ENCODE assay signal across 8 cellular contexts in the genomic region with DNA sequence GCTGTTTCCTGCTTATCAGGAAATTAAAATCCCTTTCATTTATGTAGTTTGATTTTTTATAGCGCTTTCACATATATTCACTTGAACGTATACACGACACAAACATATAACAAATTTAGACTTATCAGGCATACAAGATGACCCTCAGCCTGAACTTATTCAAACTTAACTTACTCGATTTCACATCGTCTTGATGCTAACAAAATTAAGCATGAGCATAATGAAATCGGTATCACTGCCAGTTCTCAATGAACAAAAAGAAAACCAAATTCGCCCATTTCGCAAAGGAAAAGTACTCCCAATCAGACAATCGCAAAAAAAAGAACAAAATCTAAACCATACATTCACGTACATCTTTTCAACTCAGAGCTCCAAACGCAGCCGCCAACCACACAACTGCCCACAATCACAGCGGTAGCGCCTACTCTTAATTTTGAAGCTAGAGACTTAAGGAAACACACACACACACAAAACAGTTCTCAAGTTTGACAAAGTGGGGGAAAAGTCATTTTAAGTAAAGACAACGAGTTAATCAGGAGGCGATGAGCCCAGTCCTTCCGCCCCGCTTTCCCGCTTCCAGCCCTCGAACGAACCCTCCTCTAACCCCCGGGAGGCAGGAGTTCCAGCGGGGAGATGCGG. TPM values are rescaled to one million over a fixed set of nuclear protein-coding genes. Genes with fewer than 3 reads are reported as not detected.
DNase-seq lines count a peak whose midpoint lies in the region; ATAC-seq and TF ChIP-seq lines count a peak whose summit lies in the region.

No MANE protein-coding gene starts in this region.

- peaks cover 0 to 7% of the 10 kb centered on the region in 2 experiments; a peak in 3 of 5 replicates for H3K9me3 Mint-ChIP-seq in H9

- H3T11ph ChIP-seq in H9 (ENCODE audit: low read length): no peak overlapping the region

- H3K23ac ChIP-seq in H9 (ENCODE audit: insufficient read length, low read depth, low read length): no peak overlapping the region

- H3K36me3 Mint-ChIP-seq in H9 (ENCODE audit: insufficient read depth in 1 of 3, low read depth in 3 of 3): peaks cover 0 to 10% (median 3%) of the 10 kb centered on the region in 3 experiments; a peak in 2 of 7 replicates

- no peak overlapping the region for H2BK12ac ChIP-seq in H9 (ENCODE audit: insufficient read length, low read depth, low read length)

- H3K27me3 Mint-ChIP-seq in H9 (ENCODE audit: low read depth): peaks cover 3% of the 10 kb centered on the region

- H3K4me1 ChIP-seq in A673 (ENCODE audit: insufficient read depth, low read length, poor library complexity, severe bottlenecking): peaks cover 8% of the 10 kb centered on the region
- no peaks in the 10 kb centered on the region; the same call in 1 of the 2 replicates for H3K4me1 ChIP-seq in H9 (ENCODE audit: insufficient read depth, low read length)
- peaks cover 2% of the 10 kb centered on the region for H3K4me1 ChIP-seq in right cardiac atrium (ENCODE audit: control insufficient read depth, insufficient read depth, low read length)
- H3K4me1 ChIP-seq in smooth muscle cell (ENCODE audit: low read depth): peaks cover 15% of the 10 kb centered on the region

- no peak overlapping the region; the same call in 1 of the 2 replicates for H3K4ac ChIP-seq in H9 (ENCODE audit: low read depth, low read length)

- no peaks in the 10 kb centered on the region for H3F3A ChIP-seq in smooth muscle cell (ENCODE audit: low read depth)

- CTCF ChIA-PET in A673 (lab: Charles Lee): no interaction called here

- TF ChIP-seq CTCF in A673 (conservative IDR thresholded peaks at IDR 0.05; ENCODE audit: low read depth, low read length): no peak
- TF ChIP-seq CTCF in H9 (conservative IDR thresholded peaks at IDR 0.05): no peak
- no peak for TF ChIP-seq CTCF in smooth muscle cell (IDR thresholded peaks at IDR 0.05; ENCODE audit: borderline replicate concordance, insufficient read depth, poor library complexity, severe bottlenecking)

- H3K4me2 ChIP-seq in H9 (ENCODE audit: insufficient read depth, insufficient read length, low read length): peak overlapping the region; percentile 81
- H3K4me2 ChIP-seq in smooth muscle cell: peak overlapping the region; percentile 95

- H3K27me3 ChIP-seq in A673 (replicated peaks; ENCODE audit: insufficient read depth, low read depth, low read length, poor library complexity) (no peaks in the 10 kb centered on the region), H9 (ENCODE audit: insufficient read depth, low read length) (no peaks in the 10 kb centered on the region), right cardiac atrium (ENCODE audit: control insufficient read depth, insufficient read depth) (no peaks in the 10 kb centered on the region), smooth muscle cell (ENCODE audit: low read depth) (no peaks in the 10 kb centered on the region)

- H3K79me1 ChIP-seq in H9 (ENCODE audit: insufficient read depth, low read depth, low read length, poor library complexity, severe bottlenecking): peaks cover 3% of the 10 kb centered on the region

- H3K27ac Mint-ChIP-seq in H9: peak overlapping the region; percentile 78 to 96 (median 78)

- H3K9me3 ChIP-seq in A673 (ENCODE audit: low read depth, low read length, poor library complexity, severe bottlenecking) (no peaks in the 10 kb centered on the region), H9 (ENCODE audit: control insufficient read depth, low read depth, low read length) (no peaks in the 10 kb centered on the region), right cardiac atrium (ENCODE audit: control insufficient read depth, low read length) (no peaks in the 10 kb centered on the region), smooth muscle cell (replicated peaks; ENCODE audit: low read depth) (no peaks in the 10 kb centered on the region)

- no peak overlapping the region for H3K56ac ChIP-seq in H9 (ENCODE audit: insufficient read length, low read depth, low read length)

- H2AFZ ChIP-seq in H9 (ENCODE audit: low read length) (no peak overlapping the region), smooth muscle cell (ENCODE audit: low read depth) (peak overlapping the region; percentile 66)

- peak overlapping the region; percentile 30; the same call in 1 of the 2 replicates for H3K14ac ChIP-seq in H9 (ENCODE audit: insufficient read depth, low read length)

- no peaks in the 10 kb centered on the region for H4K20me1 ChIP-seq in H9 (ENCODE audit: control insufficient read depth, insufficient read depth, insufficient read length)
- H4K20me1 ChIP-seq in smooth muscle cell (ENCODE audit: low read depth): peaks cover 46% of the 10 kb centered on the region

- peak overlapping the region; percentile 72 for H3K27ac ChIP-seq in A673 (ENCODE audit: low read depth, low read length, poor library complexity, severe bottlenecking)
- no peak overlapping the region for H3K27ac ChIP-seq in H9 (ENCODE audit: insufficient read length, low read depth, low read length)
- peak overlapping the region; percentile 76 for H3K27ac ChIP-seq in right cardiac atrium (ENCODE audit: low read length)
- no peak overlapping the region for H3K27ac ChIP-seq in smooth muscle cell (ENCODE audit: low read depth)

- no peak overlapping the region for H2BK20ac ChIP-seq in H9 (ENCODE audit: low read depth, low read length, poor library complexity, severe bottlenecking)

- no peak overlapping the region for H4K8ac ChIP-seq in H9 (replicated peaks; ENCODE audit: insufficient read length, low read depth, low read length)

- H3K9ac ChIP-seq in H9 (ENCODE audit: extremely low read depth, insufficient read length, low read length) (peak overlapping the region; percentile 90), smooth muscle cell (ENCODE audit: low read depth) (peak overlapping the region; percentile 63)

- no peak overlapping the region for H2BK15ac ChIP-seq in H9 (ENCODE audit: low read depth, low read length)

- POLR2A ChIA-PET in A673 (lab: Charles Lee; ENCODE audit: low non-redundant PET): interaction anchor here (0.7 kb wide), 1 partner anchor 22 kb away, joined by 3 read pairs; no protein-coding TSS in a partner anchor

- no peak overlapping the region for H2BK5ac ChIP-seq in H9 (ENCODE audit: insufficient read length, low read length)

- peaks cover 42% of the 10 kb centered on the region; the same call in 1 of the 2 replicates for H3K79me2 ChIP-seq in H9 (ENCODE audit: insufficient read depth, low read length)
- peaks cover 52% of the 10 kb centered on the region for H3K79me2 ChIP-seq in smooth muscle cell (ENCODE audit: low read depth)

- ATAC-seq in right cardiac atrium (no peak), HG03097 (IDR thresholded peaks at IDR 0.05; ENCODE audit: low FRiP score, unreplicated experiment) (no peak)

- H3K4me3 Mint-ChIP-seq in H9: peak overlapping the region; percentile 83 to 97

- H4K91ac ChIP-seq in H9 (ENCODE audit: insufficient read length, low read depth, low read length): no peak overlapping the region

- H4K5ac ChIP-seq in H9 (ENCODE audit: insufficient read length, low read depth, low read length): no peak overlapping the region

- no peak overlapping the region for H2AK5ac ChIP-seq in H9 (ENCODE audit: insufficient read length, low read length)

- intact Hi-C loops in A673 (cut with micrococcal nuclease; ENCODE audit: unreplicated experiment): no loop called here
- intact Hi-C loops in right cardiac atrium (cut with DNase I): no loop called here

- peak overlapping the region; percentile 68 for H3K4me3 ChIP-seq in A673 (ENCODE audit: low read depth, low read length, poor library complexity, severe bottlenecking)
- peak overlapping the region; percentile 84 for H3K4me3 ChIP-seq in right cardiac atrium (ENCODE audit: low read length)
- peak overlapping the region; percentile 74 for H3K4me3 ChIP-seq in smooth muscle cell

- DNase-seq in A673 (ENCODE audit: low spot score) (peak; percentile 50), H9 (no peak), right cardiac atrium (no peak), smooth muscle cell (lab: John Stamatoyannopoulos, UW; ENCODE audit: unreplicated experiment) (no peak), cerebellar cortex (ENCODE audit: low spot score) (no peak), NCI-H2107 treated with DMSO at 0.1 percent for 48 hours (lab: John Stamatoyannopoulos, UW; ENCODE audit: unreplicated experiment) (no peak)
- peak; percentile 18 to 25 for DNase-seq in activated CD4-positive, alpha-beta T cell treated with anti-CD3 and anti-CD28 coated beads, Interleukin-2, amount 50 U/mL, for 48 hours

- BruUV-seq in A673 (replicated peaks; lab: Mats Ljungman, UMichigan): TSS peak; percentile 67

- H3K4me1 Mint-ChIP-seq in H9: peaks cover 27 to 42% of the 10 kb centered on the region in 2 experiments

- no CpG with 5 or more reads among the region's 24 CpGs for WGBS in H9 (ENCODE audit: extremely low coverage, insufficient read length, low lambda C conversion rate)
- 1% methylated on average over 24 of the region's 24 CpGs for WGBS in right cardiac atrium
- WGBS in smooth muscle cell (ENCODE audit: low lambda C conversion rate): 1% methylated on average over 24 of the region's 24 CpGs

- H3K36me3 ChIP-seq in A673 (ENCODE audit: insufficient read depth, low read length, poor library complexity, severe bottlenecking) (no peaks in the 10 kb centered on the region), smooth muscle cell (ENCODE audit: low read depth) (no peaks in the 10 kb centered on the region)

- H2BK120ac ChIP-seq in H9 (ENCODE audit: low read depth, low read length, poor library complexity, severe bottlenecking): no peak overlapping the region

- peaks cover 8% of the 10 kb centered on the region for H3K23me2 ChIP-seq in H9 (ENCODE audit: insufficient read length, low read depth, low read length, poor library complexity, severe bottlenecking)

- H3K18ac ChIP-seq in H9 (ENCODE audit: insufficient read length, low read depth, low read length): peak overlapping the region; percentile 58

RNA-seq across cellular contexts. Expression of a gene that starts 1.0 kb away (rescaled TPM):
- total RNA-seq in A673 (2021) (31.6 and 39.0 TPM in 2 replicates), H9 (2021) (114 and 119 TPM in 2 replicates), right cardiac atrium (10 to 100 TPM; 35.2 to 64.0 (median 48.5) TPM), smooth muscle cell (9.2 and 16.1 TPM in 2 replicates)
- polyA plus RNA-seq in right cardiac atrium (20.8 TPM), smooth muscle cell (6.3 and 8.0 TPM in 2 replicates)

RNA-seq across cellular contexts. Expression of a gene that starts 18.6 kb away (rescaled TPM):
- total RNA-seq in A673 (2021) (not detected in 2 replicates), H9 (2021) (not detected in 2 replicates), right cardiac atrium (1 to 10 TPM; 1.6 to 5.5 (median 3.6) TPM), smooth muscle cell (not detected in 2 replicates)
- polyA plus RNA-seq in right cardiac atrium (10.3 TPM), smooth muscle cell (0.39 and 0.61 TPM in 2 replicates)

Comparison
In these comparisons a context has a peak if more than half of its experiments do, and no peak if none do; other contexts are left out.
1. DNase-seq: peak in A673 (single experiment) and activated CD4-positive, alpha-beta T cell treated with anti-CD3 and anti-CD28 coated beads, Interleukin-2, amount 50 U/mL, for 48 hours (2 of 2); none in H9 (single experiment), right cardiac atrium (0 of 3), smooth muscle cell (single experiment), cerebellar cortex (single experiment) and NCI-H2107 treated with DMSO at 0.1 percent for 48 hours (single experiment).
2. H3K27ac ChIP-seq: peak in A673 (single experiment) and right cardiac atrium (single experiment); none in H9 (single experiment) and smooth muscle cell (single experiment).
3. Peak in every context shown above with its lines, with median percentiles within 50 percentile points of each other: H3K4me3 ChIP-seq.